ENCODE assay signal across 8 cellular contexts in genomic region chr12:44317651-44318126, GRCh38.
DNase-seq lines count a peak whose midpoint lies in the region; ATAC-seq and TF ChIP-seq lines count a peak whose summit lies in the region.

No MANE protein-coding gene starts in this region.

- CTCF ChIA-PET in activated CD4-positive, alpha-beta memory T cell treated with anti-CD3 and anti-CD28 coated beads for 36 hours (lab: Charles Lee): interaction anchor here (0.6 kb wide), 1 partner anchor 613 kb away, joined by 3 read pairs; no protein-coding TSS in a partner anchor

- intact Hi-C loops in activated CD4-positive, alpha-beta memory T cell treated with anti-CD3 and anti-CD28 coated beads for 36 hours (cut with micrococcal nuclease): loop anchor here (1.0 kb wide), 1 partner anchor 614 kb away; no protein-coding TSS in a partner anchor

- POLR2A ChIA-PET in activated CD4-positive, alpha-beta memory T cell treated with anti-CD3 and anti-CD28 coated beads for 36 hours (lab: Charles Lee): no interaction called here

- H3K36me3 Mint-ChIP-seq in activated CD4-positive, alpha-beta memory T cell treated with anti-CD3 and anti-CD28 coated beads for 36 hours: no peaks in the 10 kb centered on the region

- H3K27me3 ChIP-seq in GM06990 (replicated peaks; ENCODE audit: control insufficient read depth, insufficient read depth, low read length): no peaks in the 10 kb centered on the region

- H3K4me3 Mint-ChIP-seq in activated CD4-positive, alpha-beta memory T cell treated with anti-CD3 and anti-CD28 coated beads for 36 hours: no peak overlapping the region

- no peaks in the 10 kb centered on the region for H3K36me3 ChIP-seq in GM06990 (ENCODE audit: control insufficient read depth, insufficient read depth, low read length)

- no peaks in the 10 kb centered on the region for H3K4me1 Mint-ChIP-seq in activated CD4-positive, alpha-beta memory T cell treated with anti-CD3 and anti-CD28 coated beads for 36 hours (ENCODE audit: low read depth)

- H3K9me3 Mint-ChIP-seq in activated CD4-positive, alpha-beta memory T cell treated with anti-CD3 and anti-CD28 coated beads for 36 hours: peaks cover 3% of the 10 kb centered on the region

- peak; percentile 60 for TF ChIP-seq CTCF in GM06990 (IDR thresholded peaks at IDR 0.05; ENCODE audit: insufficient read depth, low read length, poor library complexity, severe bottlenecking)

- DNase-seq in GM06990 (ENCODE audit: extremely low read depth, insufficient read length) (peak; percentile 25), RPMI7951 (ENCODE audit: low read depth) (peak; percentile 11), iPS DF 4.7 (ENCODE audit: extremely low read depth, low spot score) (peak; percentile 53), OCI-M2 (lab: John Stamatoyannopoulos, UW; ENCODE audit: unreplicated experiment) (no peak)
- no peak for DNase-seq in activated CD4-positive, alpha-beta memory T cell treated with anti-CD3 and anti-CD28 coated beads for 36 hours

- ATAC-seq in GM21390 (IDR thresholded peaks at IDR 0.05; ENCODE audit: unreplicated experiment) (peak; percentile 89), HG03571 (IDR thresholded peaks at IDR 0.05; ENCODE audit: unreplicated experiment) (peak; percentile 64), HG03196 (IDR thresholded peaks at IDR 0.05; ENCODE audit: unreplicated experiment) (no peak)

- no peak overlapping the region for H3K4me3 ChIP-seq in GM06990 (replicated peaks; ENCODE audit: low read depth, low read length)

- H3K27ac Mint-ChIP-seq in activated CD4-positive, alpha-beta memory T cell treated with anti-CD3 and anti-CD28 coated beads for 36 hours: no peak overlapping the region

- no peaks in the 10 kb centered on the region for H3K27me3 Mint-ChIP-seq in activated CD4-positive, alpha-beta memory T cell treated with anti-CD3 and anti-CD28 coated beads for 36 hours

Comparison
In these comparisons a context has a peak if more than half of its experiments do, and no peak if none do; other contexts are left out.
1. DNase-seq: peak in GM06990 (single experiment), RPMI7951 (single experiment) and iPS DF 4.7 (single experiment); none in activated CD4-positive, alpha-beta memory T cell treated with anti-CD3 and anti-CD28 coated beads for 36 hours (single experiment) and OCI-M2 (single experiment).